12 cellular contexts compared by ENCODE assay signal in the genomic region with DNA sequence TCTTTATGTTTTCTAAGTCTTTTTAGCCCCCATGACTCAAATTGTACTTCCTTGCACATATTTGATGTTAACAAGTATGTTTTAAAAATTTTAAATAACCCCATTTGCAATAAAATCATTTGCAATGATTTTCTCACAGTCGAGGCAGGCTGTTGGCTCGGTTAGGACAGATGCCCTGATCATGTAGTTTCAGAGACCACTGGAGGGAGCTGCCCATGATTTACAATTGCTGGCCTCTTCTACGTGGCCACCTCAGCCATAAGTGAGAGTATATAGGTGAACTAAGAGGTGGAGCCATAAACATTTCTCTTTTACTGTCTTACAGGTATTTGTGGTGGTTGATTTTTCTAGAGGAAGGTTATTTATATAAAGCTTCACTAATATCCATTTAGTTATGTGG. TPM values are rescaled to one million over a fixed set of nuclear protein-coding genes. Genes with fewer than 3 reads are reported as not detected.
DNase-seq lines count a peak whose midpoint lies in the region; ATAC-seq, FAIRE-seq and TF ChIP-seq lines count a peak whose summit lies in the region.
"Had no signal": no experiment of that assay in that cellular context is flagged by ENCODE, and none has a peak within 500 bp of the region (broad histone marks: within the 10 kb centered on the region; RNA-seq: fewer than 3 reads in every experiment).

No MANE protein-coding gene starts in this region.

- ATAC-seq in HepG2, result no peak
- ATAC-seq in right lobe of liver, result no peak
- no peak for ATAC-seq in stimulated activated memory B cell treated with anti-CD40 and anti-IgM and Interleukin-4, amounts not matched to agents 10 μg/mL and 1 μg/mL and 100 μg/mL, for 72 hours

- H3K27me3 Mint-ChIP-seq in stimulated activated memory B cell treated with anti-CD40 and anti-IgM and Interleukin-4, amounts not matched to agents 10 μg/mL and 1 μg/mL and 100 μg/mL, for 72 hours, result no peaks in the 10 kb centered on the region
- H3K27me3 Mint-ChIP-seq: activated CD4-positive, alpha-beta T cell treated with anti-CD3 and anti-CD28 coated beads, Interleukin-2, amount 10 ng/mL, durations not matched to agents 7 days and 5 days; central memory CD8-positive, alpha-beta T cell; IgD-negative memory B cell had no signal

- H3K27me3 ChIP-seq in HepG2 (ENCODE audit: control insufficient read depth in 1 of 2, insufficient read depth in 2 of 2, low read length in 2 of 2) (no peaks in the 10 kb centered on the region; a peak in 1 of 5 replicates), right lobe of liver (no peaks in the 10 kb centered on the region), adipocyte (replicated peaks; ENCODE audit: control insufficient read depth, insufficient read depth, low read length) (no peaks in the 10 kb centered on the region)
- H3K27me3 ChIP-seq: right atrium auricular region had no signal

- no peak overlapping the region for H2AFZ ChIP-seq in HepG2 (ENCODE audit: low read length)

- TF ChIP-seq CTCF in HepG2 (CRISPR knock-in tag; IDR thresholded peaks at IDR 0.05), result peak; percentile 17; the same call in 1 of the 2 replicates
- TF ChIP-seq CTCF in right lobe of liver (IDR thresholded peaks at IDR 0.05), result peak in 1 of 4 donors; percentile 6

- no peak overlapping the region for H3K9ac ChIP-seq in HepG2 (ENCODE audit: insufficient read depth, low read depth, low read length)
- H3K9ac ChIP-seq in adipocyte (ENCODE audit: low read length), result peak overlapping the region; percentile 99

- no peak for DNase-seq in HepG2 (ENCODE audit: low spot score)
- DNase-seq in right lobe of liver, result no peak
- peak; percentile 52 for DNase-seq in adipocyte (ENCODE audit: low read depth)
- peak; percentile 28 for DNase-seq in left kidney (ENCODE audit: low read depth, low spot score)
- no peak for DNase-seq in stimulated activated naive CD4-positive, alpha-beta T cell treated with Interleukin-2 at 50 U/mL for 16 hours (lab: John Stamatoyannopoulos, UW)
- no peak for DNase-seq in SHP77 treated with DMSO at 0.1 percent for 48 hours (lab: John Stamatoyannopoulos, UW)
- no peak for DNase-seq in GM19240 (ENCODE audit: insufficient read length, low spot score)
- DNase-seq: activated CD4-positive, alpha-beta T cell treated with anti-CD3 and anti-CD28 coated beads, Interleukin-2, amount 10 ng/mL, durations not matched to agents 7 days and 5 days had no signal

- POLR2A ChIA-PET in HepG2 (lab: Yijun Ruan, JAX), result interaction anchor here (4.9 kb wide), 1 partner anchor 30 kb away, joined by 31 read pairs; no protein-coding TSS in a partner anchor

- no TSS peak for BruUV-seq in HepG2 (replicated peaks; lab: Mats Ljungman, UMichigan)

- peaks cover 29% of the 10 kb centered on the region for H3K4me1 Mint-ChIP-seq in stimulated activated memory B cell treated with anti-CD40 and anti-IgM and Interleukin-4, amounts not matched to agents 10 μg/mL and 1 μg/mL and 100 μg/mL, for 72 hours

- H3K36me3 ChIP-seq in HepG2 (replicated peaks in 1 of 2; ENCODE audit: control insufficient read depth in 1 of 2, insufficient read depth in 2 of 2, low read length in 2 of 2) (peaks cover 2 to 9% of the 10 kb centered on the region in 2 experiments; a peak in 3 of 5 replicates), right lobe of liver (peaks cover 0 to 11% (median 1%) of the 10 kb centered on the region in 4 donors), adipocyte (ENCODE audit: control insufficient read depth, insufficient read depth, low read length, severe bottlenecking) (peaks cover 29% of the 10 kb centered on the region)

- H4K20me1 ChIP-seq in HepG2 (ENCODE audit: insufficient read depth, low read length), result no peaks in the 10 kb centered on the region

- no peak for TF ChIP-seq RAD21 in HepG2 (CRISPR knock-in tag; IDR thresholded peaks at IDR 0.05)

- no peak for FAIRE-seq in HepG2 (lab: Jason Lieb, UNC)

- TF ChIP-seq POLR2A in HepG2 (IDR thresholded peaks at IDR 0.05; ENCODE audit: insufficient read depth in 1 of 2, low read depth in 2 of 2, low read length in 2 of 2) (no peak), right lobe of liver (IDR thresholded peaks at IDR 0.05) (no peak)

- H3K4me1 ChIP-seq in HepG2 (ENCODE audit: insufficient read depth, low read length) (peaks cover 35% of the 10 kb centered on the region), right lobe of liver (peaks cover 0 to 16% (median 2%) of the 10 kb centered on the region in 4 donors), adipocyte (ENCODE audit: control insufficient read depth, insufficient read depth, low read length) (peaks cover 56% of the 10 kb centered on the region)

- H3K27ac Mint-ChIP-seq in stimulated activated memory B cell treated with anti-CD40 and anti-IgM and Interleukin-4, amounts not matched to agents 10 μg/mL and 1 μg/mL and 100 μg/mL, for 72 hours, result no peak overlapping the region

- no peak overlapping the region for H3K27ac ChIP-seq in HepG2 (ENCODE audit: extremely low read length, insufficient read depth, low read length)
- H3K27ac ChIP-seq in right lobe of liver, result no peak overlapping the region
- H3K27ac ChIP-seq: right atrium auricular region had no signal

- no peak overlapping the region for H3K4me3 Mint-ChIP-seq in stimulated activated memory B cell treated with anti-CD40 and anti-IgM and Interleukin-4, amounts not matched to agents 10 μg/mL and 1 μg/mL and 100 μg/mL, for 72 hours

- in situ Hi-C loops in HepG2 (cut with HindIII; ENCODE audit: extremely low pct_ligation_motif_present, low pct_unique_long_range_greater_than_20kb), result no loop called here

- intact Hi-C loops in HepG2 (cut with micrococcal nuclease; ENCODE audit: unreplicated experiment), result no loop called here
- intact Hi-C loops in right lobe of liver (cut with DNase I), result no loop called here

- peaks cover 3% of the 10 kb centered on the region for H3K9me3 Mint-ChIP-seq in stimulated activated memory B cell treated with anti-CD40 and anti-IgM and Interleukin-4, amounts not matched to agents 10 μg/mL and 1 μg/mL and 100 μg/mL, for 72 hours
- H3K9me3 Mint-ChIP-seq: central memory CD8-positive, alpha-beta T cell had no signal

- 93% methylated on average over 3 of the region's 3 CpGs for WGBS in HepG2 (ENCODE audit: low lambda C conversion rate)
- 81% methylated on average over 3 of the region's 3 CpGs for WGBS in right lobe of liver (ENCODE audit: insufficient coverage, low coverage, low lambda C conversion rate, missing lambda C conversion rate)

- TF ChIP-seq EP300 in HepG2 (IDR thresholded peaks at IDR 0.05; ENCODE audit: low read depth in 2 of 2, low read length in 2 of 2) (no peak), HepG2 (CRISPR knock-in tag; IDR thresholded peaks at IDR 0.05; ENCODE audit: borderline replicate concordance) (no peak)

- H3K9me3 ChIP-seq in HepG2 (ENCODE audit: low read length) (peaks cover 12% of the 10 kb centered on the region), right lobe of liver (peaks cover 0 to 2% (median 0%) of the 10 kb centered on the region in 4 donors), adipocyte (ENCODE audit: control insufficient read depth, low read length) (peaks cover 12% of the 10 kb centered on the region)

- H3K79me2 ChIP-seq in HepG2 (ENCODE audit: insufficient read depth, low read length), result peaks cover 13% of the 10 kb centered on the region

- CTCF ChIA-PET in HepG2 (lab: Yijun Ruan, JAX; ENCODE audit: low intra/inter-chr PET ratio, low total read pairs), result no interaction called here

- H3K4me3 ChIP-seq in HepG2 (replicated peaks in 1 of 3; ENCODE audit: insufficient read depth in 1 of 3, low read depth in 2 of 3, low read length in 3 of 3) (no peak overlapping the region; a peak in 1 of 6 replicates), right lobe of liver (no peak overlapping the region), adipocyte (ENCODE audit: low read length) (peak overlapping the region; percentile 91)

- peaks cover 18% of the 10 kb centered on the region for H3K36me3 Mint-ChIP-seq in stimulated activated memory B cell treated with anti-CD40 and anti-IgM and Interleukin-4, amounts not matched to agents 10 μg/mL and 1 μg/mL and 100 μg/mL, for 72 hours

- peak overlapping the region; percentile 83 for H3K4me2 ChIP-seq in HepG2 (ENCODE audit: low read depth, low read length)

RNA-seq across cellular contexts. Expression of a gene that starts 1.7 kb away (rescaled TPM):
- total RNA-seq in HepG2 (2016; rRNA removed; fragmentation: Illumina TruSeq; extraction: Trizol) (18.3 and 24.5 TPM in 2 replicates), right lobe of liver (10 to 100 TPM in 2 of 6 experiments, 1 to 10 TPM in 4; 7.5 to 11.7 (median 8.9) TPM)
- 5.3 and 7.2 TPM in 2 replicates for total RNA-seq in HepG2 (2016; cell fraction: cytosol; rRNA removed; fragmentation: Illumina TruSeq; extraction: Trizol; ENCODE audit: low read depth)
- total RNA-seq in HepG2 (2016; cell fraction: insoluble cytoplasmic fraction; rRNA removed; fragmentation: Illumina TruSeq; extraction: Trizol), result 17.2 and 21.0 TPM in 2 replicates
- total RNA-seq in HepG2 (2016; cell fraction: membrane; rRNA removed; fragmentation: Illumina TruSeq; extraction: Trizol), result 11.5 and 16.6 TPM in 2 replicates
- 20.8 and 21.6 TPM in 2 replicates for total RNA-seq in HepG2 (2016; cell fraction: nucleus; rRNA removed; fragmentation: Illumina TruSeq; extraction: Trizol)
- 10.8 and 12.7 TPM in 2 replicates for polyA plus RNA-seq in HepG2 (2011; rRNA removed)
- polyA plus RNA-seq in HepG2 (2011; cell fraction: cytosol; rRNA removed), result 4.0 and 4.8 TPM in 2 replicates
- polyA plus RNA-seq in HepG2 (2011; cell fraction: nucleus; rRNA removed), result 4.9 and 5.5 TPM in 2 replicates
- 9.3 and 15.0 TPM in 2 replicates for polyA plus RNA-seq in HepG2 (2012)
- polyA plus RNA-seq in HepG2 (2016; cell fraction: cytosol; fragmentation: Illumina TruSeq; extraction: Trizol; ENCODE audit: low read depth), result 6.5 and 8.6 TPM in 2 replicates
- polyA plus RNA-seq in HepG2 (2016; cell fraction: insoluble cytoplasmic fraction; fragmentation: Illumina TruSeq; extraction: Trizol; ENCODE audit: low read depth), result 26.5 and 29.3 TPM in 2 replicates
- polyA plus RNA-seq in HepG2 (2016; cell fraction: membrane; fragmentation: Illumina TruSeq; extraction: Trizol; ENCODE audit: low read depth), result 11.4 and 12.4 TPM in 2 replicates
- 25.9 and 26.6 TPM in 2 replicates for polyA plus RNA-seq in HepG2 (2016; cell fraction: nucleus; fragmentation: Illumina TruSeq; extraction: Trizol; ENCODE audit: insufficient read depth, low read depth)
- 2.7 and 13.7 TPM in 2 replicates for polyA minus RNA-seq in HepG2 (2011; rRNA and poly(A)+ RNA removed; ENCODE audit: low replicate concordance)
- 4.5 and 5.2 TPM in 2 replicates for polyA minus RNA-seq in HepG2 (2011; cell fraction: cytosol; rRNA and poly(A)+ RNA removed)
- polyA minus RNA-seq in HepG2 (2011; cell fraction: nucleus; rRNA and poly(A)+ RNA removed), result 39.1 and 39.8 TPM in 2 replicates

RNA-seq across cellular contexts. Expression of a gene that starts 1.9 kb away (rescaled TPM):
- total RNA-seq in HepG2 (2016; rRNA removed; fragmentation: Illumina TruSeq; extraction: Trizol) (2.3 and 2.6 TPM in 2 replicates), right lobe of liver (1 to 10 TPM; 1.3 to 3.2 (median 2.0) TPM)
- 0.53 and 1.3 TPM in 2 replicates for total RNA-seq in HepG2 (2016; cell fraction: cytosol; rRNA removed; fragmentation: Illumina TruSeq; extraction: Trizol; ENCODE audit: low read depth)
- 2.0 and 3.1 TPM in 2 replicates for total RNA-seq in HepG2 (2016; cell fraction: insoluble cytoplasmic fraction; rRNA removed; fragmentation: Illumina TruSeq; extraction: Trizol)
- total RNA-seq in HepG2 (2016; cell fraction: membrane; rRNA removed; fragmentation: Illumina TruSeq; extraction: Trizol), result 1.0 and 1.2 TPM in 2 replicates
- 2.3 and 2.5 TPM in 2 replicates for total RNA-seq in HepG2 (2016; cell fraction: nucleus; rRNA removed; fragmentation: Illumina TruSeq; extraction: Trizol)
- 1.1 and 1.9 TPM in 2 replicates for polyA plus RNA-seq in HepG2 (2011; rRNA removed)
- 0.75 and 1.2 TPM in 2 replicates for polyA plus RNA-seq in HepG2 (2011; cell fraction: cytosol; rRNA removed)
- polyA plus RNA-seq in HepG2 (2011; cell fraction: nucleus; rRNA removed), result 0.99 and 1.2 TPM in 2 replicates
- polyA plus RNA-seq in HepG2 (2012), result 2.0 and 2.3 TPM in 2 replicates
- 0.62 and 0.71 TPM in 2 replicates for polyA plus RNA-seq in HepG2 (2016; cell fraction: cytosol; fragmentation: Illumina TruSeq; extraction: Trizol; ENCODE audit: low read depth)
- 2.3 and 2.6 TPM in 2 replicates for polyA plus RNA-seq in HepG2 (2016; cell fraction: insoluble cytoplasmic fraction; fragmentation: Illumina TruSeq; extraction: Trizol; ENCODE audit: low read depth)
- polyA plus RNA-seq in HepG2 (2016; cell fraction: membrane; fragmentation: Illumina TruSeq; extraction: Trizol; ENCODE audit: low read depth), result 0.59 and 1.5 TPM in 2 replicates
- 1.7 and 2.5 TPM in 2 replicates for polyA plus RNA-seq in HepG2 (2016; cell fraction: nucleus; fragmentation: Illumina TruSeq; extraction: Trizol; ENCODE audit: insufficient read depth, low read depth)
- 1.7 and 2.2 TPM in 2 replicates for polyA minus RNA-seq in HepG2 (2011; rRNA and poly(A)+ RNA removed; ENCODE audit: low replicate concordance)
- 0.89 and 1.4 TPM in 2 replicates for polyA minus RNA-seq in HepG2 (2011; cell fraction: cytosol; rRNA and poly(A)+ RNA removed)
- polyA minus RNA-seq in HepG2 (2011; cell fraction: nucleus; rRNA and poly(A)+ RNA removed), result 5.4 and 7.5 TPM in 2 replicates

Comparison
In these comparisons a context has a peak if more than half of its experiments do, and no peak if none do; other contexts are left out.
1. DNase-seq: peak in adipocyte (single experiment) and left kidney (single experiment); none in HepG2 (single experiment), right lobe of liver (0 of 3), stimulated activated naive CD4-positive, alpha-beta T cell treated with Interleukin-2 at 50 U/mL for 16 hours (single experiment), SHP77 treated with DMSO at 0.1 percent for 48 hours (single experiment) and GM19240 (single experiment).